ENCODE assay signal across 11 cellular contexts in the genomic region with DNA sequence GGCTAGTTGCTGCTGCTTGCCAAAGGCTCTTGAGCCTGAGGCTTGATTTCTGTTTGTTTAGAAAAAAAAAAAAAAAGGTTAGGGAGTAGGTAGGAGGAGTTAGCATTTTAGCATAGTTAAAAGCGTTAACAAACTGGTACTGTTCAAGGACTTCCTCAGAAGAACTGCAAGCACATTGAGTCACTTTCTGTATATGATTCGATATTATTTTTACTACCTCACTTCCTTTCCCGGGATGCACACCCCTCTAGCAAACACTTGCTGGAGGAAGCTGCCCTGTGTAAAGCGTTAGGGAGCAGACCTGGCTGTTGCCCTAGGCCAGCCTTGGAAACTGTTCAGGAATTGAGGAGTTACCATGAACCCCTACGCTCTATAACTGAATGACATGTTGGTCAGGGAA. TPM values are rescaled to one million over a fixed set of nuclear protein-coding genes. Genes with fewer than 3 reads are reported as not detected.
A peak's percentile ranks its signal among the peaks of the same experiment; 100 is the strongest.
DNase-seq lines count a peak whose midpoint lies in the region; ATAC-seq and TF ChIP-seq lines count a peak whose summit lies in the region.
"Had no signal": no experiment of that assay in that cellular context is flagged by ENCODE, and none has a peak within 500 bp of the region (broad histone marks: within the 10 kb centered on the region; RNA-seq: fewer than 3 reads in every experiment).

No MANE protein-coding gene starts in this region.

- no peak overlapping the region for H3K27ac ChIP-seq in RWPE2 (ENCODE audit: poor library complexity, severe bottlenecking)
- H3K27ac ChIP-seq: SJSA1 had no signal

- H3K27me3 ChIP-seq in RWPE2 (ENCODE audit: insufficient read depth, poor library complexity, severe bottlenecking), result no peaks in the 10 kb centered on the region
- H3K27me3 ChIP-seq: SJSA1 had no signal

- H3K36me3 ChIP-seq in RWPE2 (ENCODE audit: low read depth), result no peaks in the 10 kb centered on the region
- H3K36me3 ChIP-seq: SJSA1 had no signal

- no peak overlapping the region for H3K4me3 ChIP-seq in RWPE2 (ENCODE audit: severe bottlenecking)
- H3K4me3 ChIP-seq: SJSA1 had no signal

- no peaks in the 10 kb centered on the region for H3K9me3 ChIP-seq in RWPE2 (ENCODE audit: severe bottlenecking)
- H3K9me3 ChIP-seq: SJSA1 had no signal

- TF ChIP-seq CTCF in RWPE2 (IDR thresholded peaks at IDR 0.05; ENCODE audit: poor library complexity, severe bottlenecking), result no peak

- intact Hi-C loops in left colon (cut with DNase I, micrococcal nuclease), result no loop called here

- DNase-seq in EH (ENCODE audit: low read depth) (peak; percentile 53), RWPE2 (ENCODE audit: low spot score) (no peak), left colon (peak; percentile 45 to 68), germinal center (ENCODE audit: low spot score) (no peak)
- DNase-seq: activated naive CD4-positive, alpha-beta T cell treated with anti-CD3 and anti-CD28 coated beads, Interleukin-2, amount 10 ng/mL, durations not matched to agents 7 days and 5 days; erythroblast; NCI-H146 had no signal

- ATAC-seq in GM19452 (IDR thresholded peaks at IDR 0.05; ENCODE audit: unreplicated experiment) (peak; percentile 46), RWPE2 (ENCODE audit: low read depth) (peak; percentile 70), left colon (peak; percentile 87), GM21576 (IDR thresholded peaks at IDR 0.05; ENCODE audit: unreplicated experiment) (no peak), GM21528 (IDR thresholded peaks at IDR 0.05; ENCODE audit: low FRiP score, unreplicated experiment) (no peak)

- H3K4me1 ChIP-seq in RWPE2 (ENCODE audit: insufficient read depth, poor library complexity, severe bottlenecking), result no peaks in the 10 kb centered on the region
- H3K4me1 ChIP-seq: SJSA1 had no signal

RNA-seq across cellular contexts. Expression of gene CEP120, which starts 15.7 kb away (rescaled TPM):
- total RNA-seq in left colon, result 1 to 10 TPM; 8.8 to 9.2 TPM

Comparison
In these comparisons a context has a peak if more than half of its experiments do, and no peak if none do; other contexts are left out.
1. DNase-seq: peak in EH (single experiment) and left colon (2 of 2); none in RWPE2 (single experiment) and germinal center (single experiment).
2. ATAC-seq: peak in GM19452 (single experiment), RWPE2 (single experiment) and left colon (single experiment); none in GM21576 (single experiment) and GM21528 (single experiment).